ENCODE assay signal across 1 cellular context in genomic region chr9:136888454-136888853, GRCh38.
TF ChIP-seq lines count a peak whose summit lies in the region.

No MANE protein-coding gene starts in this region.

TF ChIP-seq in K562, 482 proteins besides CTCF, POLR2A, EP300 and RAD21:
- TF ChIP-seq, protein P1, sequence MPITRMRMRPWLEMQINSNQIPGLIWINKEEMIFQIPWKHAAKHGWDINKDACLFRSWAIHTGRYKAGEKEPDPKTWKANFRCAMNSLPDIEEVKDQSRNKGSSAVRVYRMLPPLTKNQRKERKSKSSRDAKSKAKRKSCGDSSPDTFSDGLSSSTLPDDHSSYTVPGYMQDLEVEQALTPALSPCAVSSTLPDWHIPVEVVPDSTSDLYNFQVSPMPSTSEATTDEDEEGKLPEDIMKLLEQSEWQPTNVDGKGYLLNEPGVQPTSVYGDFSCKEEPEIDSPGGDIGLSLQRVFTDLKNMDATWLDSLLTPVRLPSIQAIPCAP (CRISPR knock-in tag; IDR thresholded peaks at IDR 0.05; ENCODE audit: borderline replicate concordance) = no peak
- TF ChIP-seq ELF1 (tag; IDR thresholded peaks at IDR 0.05) (no peak), CBFB (CRISPR knock-in tag; IDR thresholded peaks at IDR 0.05) (no peak), PTTG1 (tag; IDR thresholded peaks at IDR 0.05; ENCODE audit: low read depth) (no peak), JUN (IDR thresholded peaks at IDR 0.05; ENCODE audit: borderline replicate concordance, low read depth, low read length) (no peak), JUN (CRISPR knock-in tag; IDR thresholded peaks at IDR 0.05; ENCODE audit: borderline replicate concordance) (no peak), HEY1 (CRISPR knock-in tag; IDR thresholded peaks at IDR 0.05; ENCODE audit: borderline replicate concordance) (no peak), SMAD1 (IDR thresholded peaks at IDR 0.05; ENCODE audit: low read depth, low read length, partially characterized antibody) (no peak), HDAC1 (IDR thresholded peaks at IDR 0.05) (no peak), ADNP (tag; IDR thresholded peaks at IDR 0.05) (no peak), ZNF644 (tag; IDR thresholded peaks at IDR 0.05; ENCODE audit: low read depth) (no peak), NONO (IDR thresholded peaks at IDR 0.05; ENCODE audit: low read depth in 2 of 2, low read length in 1 of 2) (no peak), CHD2 (IDR thresholded peaks at IDR 0.05; ENCODE audit: low read depth, low read length) (no peak)
- TF ChIP-seq, protein P2, sequence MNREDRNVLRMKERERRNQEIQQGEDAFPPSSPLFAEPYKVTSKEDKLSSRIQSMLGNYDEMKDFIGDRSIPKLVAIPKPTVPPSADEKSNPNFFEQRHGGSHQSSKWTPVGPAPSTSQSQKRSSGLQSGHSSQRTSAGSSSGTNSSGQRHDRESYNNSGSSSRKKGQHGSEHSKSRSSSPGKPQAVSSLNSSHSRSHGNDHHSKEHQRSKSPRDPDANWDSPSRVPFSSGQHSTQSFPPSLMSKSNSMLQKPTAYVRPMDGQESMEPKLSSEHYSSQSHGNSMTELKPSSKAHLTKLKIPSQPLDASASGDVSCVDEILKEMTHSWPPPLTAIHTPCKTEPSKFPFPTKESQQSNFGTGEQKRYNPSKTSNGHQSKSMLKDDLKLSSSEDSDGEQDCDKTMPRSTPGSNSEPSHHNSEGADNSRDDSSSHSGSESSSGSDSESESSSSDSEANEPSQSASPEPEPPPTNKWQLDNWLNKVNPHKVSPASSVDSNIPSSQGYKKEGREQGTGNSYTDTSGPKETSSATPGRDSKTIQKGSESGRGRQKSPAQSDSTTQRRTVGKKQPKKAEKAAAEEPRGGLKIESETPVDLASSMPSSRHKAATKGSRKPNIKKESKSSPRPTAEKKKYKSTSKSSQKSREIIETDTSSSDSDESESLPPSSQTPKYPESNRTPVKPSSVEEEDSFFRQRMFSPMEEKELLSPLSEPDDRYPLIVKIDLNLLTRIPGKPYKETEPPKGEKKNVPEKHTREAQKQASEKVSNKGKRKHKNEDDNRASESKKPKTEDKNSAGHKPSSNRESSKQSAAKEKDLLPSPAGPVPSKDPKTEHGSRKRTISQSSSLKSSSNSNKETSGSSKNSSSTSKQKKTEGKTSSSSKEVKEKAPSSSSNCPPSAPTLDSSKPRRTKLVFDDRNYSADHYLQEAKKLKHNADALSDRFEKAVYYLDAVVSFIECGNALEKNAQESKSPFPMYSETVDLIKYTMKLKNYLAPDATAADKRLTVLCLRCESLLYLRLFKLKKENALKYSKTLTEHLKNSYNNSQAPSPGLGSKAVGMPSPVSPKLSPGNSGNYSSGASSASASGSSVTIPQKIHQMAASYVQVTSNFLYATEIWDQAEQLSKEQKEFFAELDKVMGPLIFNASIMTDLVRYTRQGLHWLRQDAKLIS (CRISPR knock-in tag; IDR thresholded peaks at IDR 0.05) = no peak
